ENCODE assay signal across 9 cellular contexts in the genomic region with DNA sequence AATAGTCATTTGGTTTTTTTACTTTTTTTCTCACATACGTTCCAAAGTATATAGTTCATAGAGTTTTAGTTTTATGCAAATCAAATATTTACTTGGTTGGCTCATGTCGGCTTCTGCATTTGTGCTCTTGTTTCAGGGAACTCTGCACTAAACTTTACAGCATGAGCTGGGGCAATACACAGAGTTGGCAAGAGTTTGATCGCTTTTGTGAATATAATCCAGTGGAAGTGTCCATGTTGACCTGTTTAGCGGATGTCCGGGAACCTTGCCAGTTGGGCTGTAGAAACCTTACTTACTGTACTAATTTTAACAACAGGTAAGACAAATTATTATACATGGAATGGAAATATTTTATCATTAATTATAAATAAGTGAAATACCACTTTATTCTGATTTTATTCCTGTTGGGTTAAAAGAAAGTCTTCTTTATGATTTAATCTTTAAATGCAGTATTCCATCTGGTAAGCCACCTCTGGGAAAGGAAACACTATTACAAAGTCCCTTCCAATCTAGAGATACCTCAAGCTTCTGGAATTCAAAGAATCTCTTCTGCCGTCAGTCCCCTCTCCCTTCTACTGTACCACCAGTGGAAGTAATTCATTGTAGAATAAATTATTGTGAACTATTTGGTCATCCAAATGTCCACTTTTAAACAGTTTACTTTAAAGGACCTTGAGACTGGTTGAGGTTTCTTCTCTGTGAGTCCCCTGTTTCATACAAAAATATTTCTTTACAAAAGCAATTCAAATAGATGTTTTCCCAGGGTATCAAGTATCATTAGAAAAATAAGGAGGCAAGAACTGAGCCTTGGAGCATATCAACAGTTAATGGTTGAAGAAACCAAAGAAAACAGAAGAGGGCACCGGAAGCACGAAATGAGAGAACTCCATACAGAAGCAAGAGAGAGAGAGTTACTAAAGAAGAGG. TPM values are rescaled to one million over a fixed set of nuclear protein-coding genes. Genes with fewer than 3 reads are reported as not detected.
DNase-seq lines count a peak whose midpoint lies in the region; ATAC-seq and TF ChIP-seq lines count a peak whose summit lies in the region.
"Had no signal": no experiment of that assay in that cellular context is flagged by ENCODE, and none has a peak within 500 bp of the region (broad histone marks: within the 10 kb centered on the region; RNA-seq: fewer than 3 reads in every experiment).

No MANE protein-coding gene starts in this region.

- no peak for ATAC-seq in HG02870 (IDR thresholded peaks at IDR 0.05; ENCODE audit: unreplicated experiment)
- ATAC-seq in HG03175 (IDR thresholded peaks at IDR 0.05; ENCODE audit: unreplicated experiment), result no peak

- no peak overlapping the region for H3K9ac ChIP-seq in mammary epithelial cell (ENCODE audit: insufficient read depth, low read length)

- no peaks in the 10 kb centered on the region for H3K27me3 Mint-ChIP-seq in MCF 10A (ENCODE audit: insufficient read depth, unreplicated experiment)
- no peaks in the 10 kb centered on the region for H3K27me3 Mint-ChIP-seq in activated T-helper 1 cell treated with anti-CD3 and anti-CD28 coated beads, Interleukin-12 subunit alpha, Interleukin-12 subunit beta, Interleukin-2, Interleukin-4 antibody, amounts not matched to agents 30 ng/mL and 10 ng/mL and 1 ng/mL, durations not matched to agents 14 hours and 24 hours and 36 hours (ENCODE audit: insufficient read depth)
- peaks cover 0 to 6% (median 0%) of the 10 kb centered on the region in 3 donors for H3K27me3 Mint-ChIP-seq in immature natural killer cell (ENCODE audit: low read depth in 3 of 3)

- BruUV-seq in MCF 10A (replicated peaks; lab: Mats Ljungman, UMichigan) (no TSS peak), mammary epithelial cell (replicated peaks; lab: Mats Ljungman, UMichigan) (no TSS peak)

- no peaks in the 10 kb centered on the region for H3K9me3 ChIP-seq in mammary epithelial cell (replicated peaks; ENCODE audit: insufficient read depth, low read length)
- H3K9me3 ChIP-seq in transverse colon, result no peaks in the 10 kb centered on the region

- 74% methylated on average over 8 of the region's 8 CpGs for WGBS in mammary epithelial cell (ENCODE audit: low coverage, missing lambda C conversion rate)
- 32 to 36% methylated on average over 6 to 8 of the region's 8 CpGs for WGBS in transverse colon (ENCODE audit: low coverage in 1 of 2), 2 donors

- no peak for TF ChIP-seq EP300 in transverse colon (IDR thresholded peaks at IDR 0.05; ENCODE audit: low read depth)

- in situ Hi-C loops in mammary epithelial cell (cut with MboI; ENCODE audit: low sequenced_read_pairs in 2 of 2) (no loop called here), transverse colon (cut with MboI; ENCODE audit: low pct_ligation_motif_present in 1 of 4, low pct_unique_long_range_greater_than_20kb in 1 of 4, low sequenced_read_pairs in 3 of 4) (no loop called here)

- no peaks in the 10 kb centered on the region for H3K36me3 ChIP-seq in mammary epithelial cell (ENCODE audit: insufficient read depth, low read length)
- H3K36me3 ChIP-seq in transverse colon, result no peaks in the 10 kb centered on the region

- no peak overlapping the region for H2AFZ ChIP-seq in mammary epithelial cell (ENCODE audit: low read depth, low read length)

- H3K36me3 Mint-ChIP-seq in MCF 10A (ENCODE audit: insufficient read depth, unreplicated experiment) (no peaks in the 10 kb centered on the region), immature natural killer cell (peaks cover under 1 to 12% (median 2%) of the 10 kb centered on the region in 3 donors)
- H3K36me3 Mint-ChIP-seq in activated T-helper 1 cell treated with anti-CD3 and anti-CD28 coated beads, Interleukin-12 subunit alpha, Interleukin-12 subunit beta, Interleukin-2, Interleukin-4 antibody, amounts not matched to agents 30 ng/mL and 10 ng/mL and 1 ng/mL, durations not matched to agents 14 hours and 24 hours and 36 hours (ENCODE audit: low read depth), result peaks cover 9% of the 10 kb centered on the region

- DNase-seq in MCF 10A (ENCODE audit: unreplicated experiment) (peak; percentile 27), mammary epithelial cell (no peak), immature natural killer cell (no peak), transverse colon (peak; percentile 74), erythroblast (lab: John Stamatoyannopoulos, UW) (no peak)
- no peak for DNase-seq in activated T-helper 1 cell treated with anti-CD3 and anti-CD28 coated beads, Interleukin-12 subunit alpha, Interleukin-12 subunit beta, Interleukin-2, Interleukin-4 antibody, amounts not matched to agents 30 ng/mL and 10 ng/mL and 1 ng/mL, durations not matched to agents 14 hours and 24 hours and 36 hours (ENCODE audit: low spot score)
- DNase-seq: DMS79 had no signal

- POLR2A ChIA-PET in MCF 10A (lab: Yijun Ruan, JAX), result interaction anchor here (2.0 kb wide), 1 partner anchor 10 kb away, joined by 8 read pairs; no protein-coding TSS in a partner anchor

- H3K27ac Mint-ChIP-seq in MCF 10A (ENCODE audit: low read depth, unreplicated experiment), result no peak overlapping the region
- peak overlapping the region; percentile 14 for H3K27ac Mint-ChIP-seq in activated T-helper 1 cell treated with anti-CD3 and anti-CD28 coated beads, Interleukin-12 subunit alpha, Interleukin-12 subunit beta, Interleukin-2, Interleukin-4 antibody, amounts not matched to agents 30 ng/mL and 10 ng/mL and 1 ng/mL, durations not matched to agents 14 hours and 24 hours and 36 hours
- H3K27ac Mint-ChIP-seq in immature natural killer cell, result peak overlapping the region; percentile 68 to 95 (median 81)

- no peaks in the 10 kb centered on the region for H4K20me1 ChIP-seq in mammary epithelial cell (ENCODE audit: insufficient read depth, low read length)

- CTCF ChIA-PET in MCF 10A (lab: Yijun Ruan, JAX), result interaction anchor here (0.7 to 2.3 kb wide), 4 partner anchors 11 to 75 kb away, joined by 3 to 13 read pairs (median 4); no protein-coding TSS in a partner anchor
- CTCF ChIA-PET in mammary epithelial cell (lab: Charles Lee; ENCODE audit: low non-redundant PET), result no interaction called here

- no peak overlapping the region for H3K4me2 ChIP-seq in mammary epithelial cell (ENCODE audit: insufficient read depth, low read depth, low read length)

- H3K4me1 Mint-ChIP-seq in MCF 10A (ENCODE audit: insufficient read depth, unreplicated experiment) (no peaks in the 10 kb centered on the region), immature natural killer cell (peaks cover 19 to 26% of the 10 kb centered on the region in 2 donors)
- H3K4me1 Mint-ChIP-seq in activated T-helper 1 cell treated with anti-CD3 and anti-CD28 coated beads, Interleukin-12 subunit alpha, Interleukin-12 subunit beta, Interleukin-2, Interleukin-4 antibody, amounts not matched to agents 30 ng/mL and 10 ng/mL and 1 ng/mL, durations not matched to agents 14 hours and 24 hours and 36 hours (ENCODE audit: low read depth), result peaks cover 20% of the 10 kb centered on the region

- H3K4me1 ChIP-seq in mammary epithelial cell (ENCODE audit: insufficient read depth, low read length), result no peaks in the 10 kb centered on the region
- H3K4me1 ChIP-seq in transverse colon, result peaks cover 2 to 31% (median 13%) of the 10 kb centered on the region in 4 donors

- TF ChIP-seq CTCF in MCF 10A (IDR thresholded peaks at IDR 0.05; ENCODE audit: unreplicated experiment) (no peak), mammary epithelial cell (conservative IDR thresholded peaks at IDR 0.05 in 1 of 2, IDR thresholded peaks at IDR 0.05 in 1 of 2; ENCODE audit: extremely low read depth in 1 of 2, insufficient read depth in 1 of 2, low read depth in 1 of 2, low read length in 2 of 2) (no peak), transverse colon (IDR thresholded peaks at IDR 0.05) (no peak)

- no peaks in the 10 kb centered on the region for H3K79me2 ChIP-seq in mammary epithelial cell (ENCODE audit: insufficient read depth, low read length)

- TF ChIP-seq POLR2A in transverse colon (IDR thresholded peaks at IDR 0.05) (no peak), erythroblast (IDR thresholded peaks at IDR 0.05; ENCODE audit: low read length) (no peak)

- no peak overlapping the region for H3K4me3 ChIP-seq in mammary epithelial cell (replicated peaks in 1 of 3; ENCODE audit: insufficient read depth in 1 of 3, low read depth in 2 of 3, low read length in 3 of 3)
- no peak overlapping the region for H3K4me3 ChIP-seq in transverse colon

- H3K4me3 Mint-ChIP-seq in MCF 10A (ENCODE audit: unreplicated experiment) (no peak overlapping the region), immature natural killer cell (no peak overlapping the region)
- no peak overlapping the region for H3K4me3 Mint-ChIP-seq in activated T-helper 1 cell treated with anti-CD3 and anti-CD28 coated beads, Interleukin-12 subunit alpha, Interleukin-12 subunit beta, Interleukin-2, Interleukin-4 antibody, amounts not matched to agents 30 ng/mL and 10 ng/mL and 1 ng/mL, durations not matched to agents 14 hours and 24 hours and 36 hours

- intact Hi-C loops in MCF 10A (cut with micrococcal nuclease), result no loop called here
- intact Hi-C loops in mammary epithelial cell (cut with micrococcal nuclease), result no loop called here
- intact Hi-C loops in activated T-helper 1 cell treated with anti-CD3 and anti-CD28 coated beads, Interleukin-12 subunit alpha, Interleukin-12 subunit beta, Interleukin-2, Interleukin-4 antibody, amounts not matched to agents 30 ng/mL and 10 ng/mL and 1 ng/mL, durations not matched to agents 14 hours and 24 hours and 36 hours (cut with micrococcal nuclease), result loop anchor here (5.0 kb wide), 1 partner anchor 54 kb away; a partner anchor contains a TSS
- intact Hi-C loops in transverse colon (cut with DNase I; ENCODE audit: low total_unique reads), result no loop called here

- H3K27me3 ChIP-seq in mammary epithelial cell (ENCODE audit: insufficient read depth, low read length), result no peaks in the 10 kb centered on the region
- H3K27me3 ChIP-seq in transverse colon, result no peaks in the 10 kb centered on the region

- H3K27ac ChIP-seq in mammary epithelial cell (ENCODE audit: insufficient read depth, low read depth, low read length) (no peak overlapping the region), transverse colon (peak overlapping the region; percentile 13 to 68 (median 24))

- H3K9me3 Mint-ChIP-seq in MCF 10A (ENCODE audit: unreplicated experiment) (no peaks in the 10 kb centered on the region), immature natural killer cell (peaks cover 0 to 2% (median 0%) of the 10 kb centered on the region in 6 donors)
- H3K9me3 Mint-ChIP-seq in activated T-helper 1 cell treated with anti-CD3 and anti-CD28 coated beads, Interleukin-12 subunit alpha, Interleukin-12 subunit beta, Interleukin-2, Interleukin-4 antibody, amounts not matched to agents 30 ng/mL and 10 ng/mL and 1 ng/mL, durations not matched to agents 14 hours and 24 hours and 36 hours, result peaks cover 7% of the 10 kb centered on the region

- dilution Hi-C loops in mammary epithelial cell (cut with HindIII; ENCODE audit: low sequenced_read_pairs), result no loop called here

RNA-seq across cellular contexts. Expression of a gene that starts 45.2 kb away (rescaled TPM):
- total RNA-seq in MCF 10A (2022) (0.96 and 3.1 TPM in 2 replicates), mammary epithelial cell (1 to 10 TPM; 1.2 to 2.1 TPM), transverse colon (10 to 100 TPM in 3 of 4 donors, 1 to 10 TPM in 1; 9.7 to 40.4 (median 26.7) TPM)
- polyA plus RNA-seq in mammary epithelial cell (2.4 TPM), immature natural killer cell (100 to 1,000 TPM; 327 to 486 (median 374) TPM)
- not detected for polyA minus RNA-seq in mammary epithelial cell
- 26.3 and 27.5 TPM in 2 replicates for total RNA-seq in activated T-helper 1 cell treated with anti-CD3 and anti-CD28 coated beads, Interleukin-12 subunit alpha, Interleukin-12 subunit beta, Interleukin-2, Interleukin-4 antibody, amounts not matched to agents 30 ng/mL and 10 ng/mL and 1 ng/mL, durations not matched to agents 14 hours and 24 hours and 36 hours

RNA-seq across cellular contexts. Expression of a gene that starts 54.6 kb away (rescaled TPM):
- 3.3 and 3.7 TPM in 2 replicates for total RNA-seq in MCF 10A (2022)
- 10 to 100 TPM in 1 of 2 donors, 1 to 10 TPM in 1; 5.6 to 12.7 TPM for total RNA-seq in mammary epithelial cell
- 4.1 TPM for polyA plus RNA-seq in mammary epithelial cell
- 5.5 TPM for polyA minus RNA-seq in mammary epithelial cell
- 3.8 and 4.4 TPM in 2 replicates for total RNA-seq in activated T-helper 1 cell treated with anti-CD3 and anti-CD28 coated beads, Interleukin-12 subunit alpha, Interleukin-12 subunit beta, Interleukin-2, Interleukin-4 antibody, amounts not matched to agents 30 ng/mL and 10 ng/mL and 1 ng/mL, durations not matched to agents 14 hours and 24 hours and 36 hours
- 10 to 100 TPM in 2 of 3 donors, 1 to 10 TPM in 1; 7.8 to 14.4 (median 13.8) TPM for polyA plus RNA-seq in immature natural killer cell
- total RNA-seq in transverse colon, result 10 to 100 TPM in 1 of 4 donors, 1 to 10 TPM in 3; 1.5 to 30.3 (median 6.0) TPM

Comparison
In these comparisons a context has a peak if more than half of its experiments do, and no peak if none do; other contexts are left out.
1. DNase-seq: peak in MCF 10A (single experiment) and transverse colon (single experiment); none in mammary epithelial cell (single experiment), activated T-helper 1 cell treated with anti-CD3 and anti-CD28 coated beads, Interleukin-12 subunit alpha, Interleukin-12 subunit beta, Interleukin-2, Interleukin-4 antibody, amounts not matched to agents 30 ng/mL and 10 ng/mL and 1 ng/mL, durations not matched to agents 14 hours and 24 hours and 36 hours (single experiment), immature natural killer cell (0 of 3) and erythroblast (0 of 2).